In genomic region chr7:43689115-43689514, GRCh38 we compare ENCODE assay signal across 19 cellular contexts.
"Had no signal": no experiment of that assay in that cellular context is flagged by ENCODE, and none has a peak within 500 bp of the region (broad histone marks: within the 10 kb centered on the region; RNA-seq: fewer than 3 reads in every experiment).

No MANE protein-coding gene starts in this region.

- H3K4me3 ChIP-seq: cardiac muscle cell, colonic mucosa, heart right ventricle, left lung, skin epidermis, thyroid gland, uterus had no signal

- ATAC-seq: activated T-cell treated with anti-CD3 and anti-CD28 coated beads, Interleukin-2, amount 50 U/mL, for 4 hours; heart right ventricle; left lung had no signal

- H3K27ac Mint-ChIP-seq: activated naive CD8-positive, alpha-beta T cell treated with anti-CD3 and anti-CD28 coated beads, Interleukin-2, amount 10 ng/mL, durations not matched to agents 7 days and 5 days had no signal

- H3K27ac ChIP-seq: cardiac muscle cell, colonic mucosa, heart right ventricle, left lung, skin epidermis, thyroid gland, uterus, WERI-Rb-1 had no signal

- H3K4me3 Mint-ChIP-seq: activated naive CD8-positive, alpha-beta T cell treated with anti-CD3 and anti-CD28 coated beads, Interleukin-2, amount 10 ng/mL, durations not matched to agents 7 days and 5 days; activated T-cell treated with anti-CD3 and anti-CD28 coated beads, Interleukin-2, amount 50 U/mL, for 4 hours had no signal

- H3K27me3 ChIP-seq: cardiac muscle cell, colonic mucosa, heart right ventricle, left lung, thyroid gland, uterus had no signal

- FAIRE-seq: astrocyte, frontal cortex, keratinocyte had no signal

- H3K9me3 ChIP-seq: colonic mucosa, heart right ventricle, left lung, thyroid gland, uterus had no signal

- H3K4me1 ChIP-seq: colonic mucosa, left lung, thyroid gland, uterus had no signal

- H3K36me3 ChIP-seq: cardiac muscle cell, colonic mucosa, heart right ventricle, left lung, thyroid gland, uterus, WERI-Rb-1 had no signal

- DNase-seq: activated CD4-positive, alpha-beta T cell treated with anti-CD3 and anti-CD28 coated beads, Interleukin-2, amount 50 U/mL, for 1 hour; activated effector memory CD4-positive, alpha-beta T cell treated with anti-CD3 and anti-CD28 coated beads, Interleukin-2, amount 50 U/mL, for 16 hours; activated naive CD8-positive, alpha-beta T cell treated with anti-CD3 and anti-CD28 coated beads, Interleukin-2, amount 10 ng/mL, durations not matched to agents 7 days and 5 days; activated T-cell treated with anti-CD3 and anti-CD28 coated beads, Interleukin-2, amount 50 U/mL, for 4 hours; colonic mucosa; heart right ventricle; left lung; mesendoderm; posterior cingulate gyrus; stimulated activated CD4-positive, alpha-beta T cell treated with anti-CD3 and anti-CD28 coated beads, Interleukin-4, amount 100 ng/mL, for 4 hours; T-helper 1 cell; thyroid gland; uterus; WERI-Rb-1 had no signal

- H3K27me3 Mint-ChIP-seq: activated naive CD8-positive, alpha-beta T cell treated with anti-CD3 and anti-CD28 coated beads, Interleukin-2, amount 10 ng/mL, durations not matched to agents 7 days and 5 days had no signal
